ENCODE assay signal across 20 cellular contexts in genomic region chr16:51062039-51062438, GRCh38.
"Had no signal": no experiment of that assay in that cellular context is flagged by ENCODE, and none has a peak within 500 bp of the region (broad histone marks: within the 10 kb centered on the region; RNA-seq: fewer than 3 reads in every experiment).

No MANE protein-coding gene starts in this region.

- H3K36me3 ChIP-seq: colonic mucosa, gastroesophageal sphincter, heart left ventricle, right atrium auricular region, thyroid gland had no signal

- H3K27me3 ChIP-seq: colonic mucosa, right atrium auricular region, thyroid gland had no signal

- DNase-seq: activated B cell treated with CpG ODN at 0.5 μM for 24 hours; activated CD4-positive, alpha-beta memory T cell treated with anti-CD3 and anti-CD28 coated beads for 36 hours; activated CD4-positive, alpha-beta T cell treated with anti-CD3 and anti-CD28 coated beads for 4 hours; activated naive CD4-positive, alpha-beta T cell treated with Interleukin-2 at 50 U/mL for 16 hours; activated naive CD8-positive, alpha-beta T cell treated with anti-CD3 and anti-CD28 coated beads for 36 hours; activated T-cell treated with anti-CD3 and anti-CD28 coated beads, Interleukin-2, amount 50 U/mL, for 48 hours; colonic mucosa; dorsolateral prefrontal cortex; heart left ventricle; left ventricle myocardium superior; midbrain; natural killer cell; stimulated activated CD4-positive, alpha-beta T cell treated with anti-CD3 and anti-CD28 coated beads, Interleukin-12 subunit alpha, Interleukin-12 subunit beta, amount 100 ng/mL, for 4 hours; substantia nigra; T1000; thyroid gland had no signal

- H3K4me3 Mint-ChIP-seq: activated B cell treated with CpG ODN at 0.5 μM for 24 hours; activated CD4-positive, alpha-beta memory T cell treated with anti-CD3 and anti-CD28 coated beads for 36 hours; activated naive CD8-positive, alpha-beta T cell treated with anti-CD3 and anti-CD28 coated beads for 36 hours; central memory CD8-positive, alpha-beta T cell; natural killer cell; stimulated activated naive CD8-positive, alpha-beta T cell treated with anti-CD3 and anti-CD28 coated beads, Interleukin-15, Interleukin-2, amounts not matched to agents 100 ng/mL and 50 ng/mL, for 24 hours had no signal

- H3K36me3 Mint-ChIP-seq: activated CD4-positive, alpha-beta memory T cell treated with anti-CD3 and anti-CD28 coated beads for 36 hours; activated naive CD8-positive, alpha-beta T cell treated with anti-CD3 and anti-CD28 coated beads for 36 hours; natural killer cell had no signal

- H3K27me3 Mint-ChIP-seq: activated CD4-positive, alpha-beta memory T cell treated with anti-CD3 and anti-CD28 coated beads for 36 hours; stimulated activated naive CD8-positive, alpha-beta T cell treated with anti-CD3 and anti-CD28 coated beads, Interleukin-15, Interleukin-2, amounts not matched to agents 100 ng/mL and 50 ng/mL, for 24 hours had no signal

- H3K9me3 Mint-ChIP-seq: activated B cell treated with CpG ODN at 0.5 μM for 24 hours; activated CD4-positive, alpha-beta memory T cell treated with anti-CD3 and anti-CD28 coated beads for 36 hours; activated naive CD8-positive, alpha-beta T cell treated with anti-CD3 and anti-CD28 coated beads for 36 hours; central memory CD8-positive, alpha-beta T cell; natural killer cell; stimulated activated naive CD8-positive, alpha-beta T cell treated with anti-CD3 and anti-CD28 coated beads, Interleukin-15, Interleukin-2, amounts not matched to agents 100 ng/mL and 50 ng/mL, for 24 hours had no signal

- H3K4me1 ChIP-seq: colonic mucosa, gastroesophageal sphincter, heart left ventricle, right atrium auricular region, thyroid gland had no signal

- H3K4me3 ChIP-seq: colonic mucosa, dorsolateral prefrontal cortex, gastroesophageal sphincter, heart left ventricle, right atrium auricular region, thyroid gland had no signal

- H3K4me1 Mint-ChIP-seq: activated B cell treated with CpG ODN at 0.5 μM for 24 hours; activated naive CD8-positive, alpha-beta T cell treated with anti-CD3 and anti-CD28 coated beads for 36 hours; central memory CD8-positive, alpha-beta T cell; natural killer cell had no signal

- H3K9me3 ChIP-seq: colonic mucosa, gastroesophageal sphincter, heart left ventricle, right atrium auricular region, thyroid gland had no signal

- ATAC-seq: gastroesophageal sphincter, heart left ventricle, left ventricle myocardium superior, natural killer cell had no signal

- H3K27ac Mint-ChIP-seq: activated B cell treated with CpG ODN at 0.5 μM for 24 hours; activated CD4-positive, alpha-beta memory T cell treated with anti-CD3 and anti-CD28 coated beads for 36 hours; activated naive CD8-positive, alpha-beta T cell treated with anti-CD3 and anti-CD28 coated beads for 36 hours; natural killer cell; stimulated activated naive CD8-positive, alpha-beta T cell treated with anti-CD3 and anti-CD28 coated beads, Interleukin-15, Interleukin-2, amounts not matched to agents 100 ng/mL and 50 ng/mL, for 24 hours had no signal

- H3K27ac ChIP-seq: colonic mucosa, gastroesophageal sphincter, heart left ventricle, right atrium auricular region, thyroid gland had no signal
